Comparison of ENCODE assay signal across 2 cellular contexts in the genomic region with DNA sequence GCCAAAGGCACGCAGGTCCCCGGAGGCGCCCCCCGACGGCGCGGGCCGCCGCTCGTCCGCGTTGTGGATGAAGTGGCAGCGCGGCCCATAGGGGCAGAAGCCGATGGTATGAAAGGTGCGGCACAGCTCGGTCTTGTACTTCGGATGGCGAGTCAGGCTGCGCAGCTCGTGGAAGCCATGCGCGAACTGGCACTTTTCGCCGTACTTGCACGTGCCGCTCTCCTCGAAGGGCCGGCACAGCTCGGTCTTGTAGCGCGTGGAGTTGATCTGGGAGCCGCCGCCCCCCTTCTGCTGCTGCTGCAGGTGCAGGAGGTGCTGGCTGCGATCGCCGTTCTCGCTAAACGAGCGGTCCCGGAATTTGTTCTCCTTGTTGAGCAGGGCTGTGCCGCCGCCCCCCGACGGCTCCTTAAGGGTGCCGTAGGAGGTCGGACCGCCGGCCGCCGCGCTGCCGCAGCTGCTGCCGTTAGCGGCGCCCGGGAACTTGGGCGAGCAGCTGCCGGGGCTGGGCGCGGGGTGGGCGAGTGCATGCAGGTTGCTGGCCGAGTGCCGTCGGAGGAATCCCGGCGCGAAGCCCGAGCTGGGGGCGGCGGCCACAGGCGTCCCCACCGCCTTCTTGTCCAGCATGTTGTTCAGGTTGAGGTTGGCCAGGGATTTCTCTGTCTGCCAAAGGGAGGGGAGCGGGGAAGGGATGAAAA.
TF ChIP-seq lines count a peak whose summit lies in the region.

No MANE protein-coding gene starts in this region.

TF ChIP-seq in WTC11, 78 proteins besides CTCF, POLR2A, EP300 and RAD21 (continued from another document and continues in another):
- TF ChIP-seq AFF4 (CRISPR knock-in tag; IDR thresholded peaks at IDR 0.05; ENCODE audit: borderline replicate concordance) (no peak), CDX4 (CRISPR knock-in tag; IDR thresholded peaks at IDR 0.05; ENCODE audit: borderline replicate concordance) (no peak), ZBTB21 (CRISPR knock-in tag; IDR thresholded peaks at IDR 0.05; ENCODE audit: borderline replicate concordance) (no peak), ZNF671 (CRISPR knock-in tag; IDR thresholded peaks at IDR 0.05) (no peak), NFATC4 (CRISPR knock-in tag; IDR thresholded peaks at IDR 0.05) (no peak), ZNF219 (CRISPR knock-in tag; IDR thresholded peaks at IDR 0.05; ENCODE audit: borderline replicate concordance) (no peak), TP53 (CRISPR knock-in tag; IDR thresholded peaks at IDR 0.05) (0 out of 2 replicates have a peak, but pooled peaks have one; percentile 6), ELF4 (CRISPR knock-in tag; IDR thresholded peaks at IDR 0.05; ENCODE audit: low read depth) (no peak)
- TF ChIP-seq, protein P1, sequence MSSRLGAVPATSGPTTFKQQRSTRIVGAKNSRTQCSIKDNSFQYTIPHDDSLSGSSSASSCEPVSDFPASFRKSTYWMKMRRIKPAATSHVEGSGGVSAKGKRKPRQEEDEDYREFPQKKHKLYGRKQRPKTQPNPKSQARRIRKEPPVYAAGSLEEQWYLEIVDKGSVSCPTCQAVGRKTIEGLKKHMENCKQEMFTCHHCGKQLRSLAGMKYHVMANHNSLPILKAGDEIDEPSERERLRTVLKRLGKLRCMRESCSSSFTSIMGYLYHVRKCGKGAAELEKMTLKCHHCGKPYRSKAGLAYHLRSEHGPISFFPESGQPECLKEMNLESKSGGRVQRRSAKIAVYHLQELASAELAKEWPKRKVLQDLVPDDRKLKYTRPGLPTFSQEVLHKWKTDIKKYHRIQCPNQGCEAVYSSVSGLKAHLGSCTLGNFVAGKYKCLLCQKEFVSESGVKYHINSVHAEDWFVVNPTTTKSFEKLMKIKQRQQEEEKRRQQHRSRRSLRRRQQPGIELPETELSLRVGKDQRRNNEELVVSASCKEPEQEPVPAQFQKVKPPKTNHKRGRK (CRISPR knock-in tag; IDR thresholded peaks at IDR 0.05; ENCODE audit: borderline replicate concordance) = no peak
- TF ChIP-seq, protein P2, sequence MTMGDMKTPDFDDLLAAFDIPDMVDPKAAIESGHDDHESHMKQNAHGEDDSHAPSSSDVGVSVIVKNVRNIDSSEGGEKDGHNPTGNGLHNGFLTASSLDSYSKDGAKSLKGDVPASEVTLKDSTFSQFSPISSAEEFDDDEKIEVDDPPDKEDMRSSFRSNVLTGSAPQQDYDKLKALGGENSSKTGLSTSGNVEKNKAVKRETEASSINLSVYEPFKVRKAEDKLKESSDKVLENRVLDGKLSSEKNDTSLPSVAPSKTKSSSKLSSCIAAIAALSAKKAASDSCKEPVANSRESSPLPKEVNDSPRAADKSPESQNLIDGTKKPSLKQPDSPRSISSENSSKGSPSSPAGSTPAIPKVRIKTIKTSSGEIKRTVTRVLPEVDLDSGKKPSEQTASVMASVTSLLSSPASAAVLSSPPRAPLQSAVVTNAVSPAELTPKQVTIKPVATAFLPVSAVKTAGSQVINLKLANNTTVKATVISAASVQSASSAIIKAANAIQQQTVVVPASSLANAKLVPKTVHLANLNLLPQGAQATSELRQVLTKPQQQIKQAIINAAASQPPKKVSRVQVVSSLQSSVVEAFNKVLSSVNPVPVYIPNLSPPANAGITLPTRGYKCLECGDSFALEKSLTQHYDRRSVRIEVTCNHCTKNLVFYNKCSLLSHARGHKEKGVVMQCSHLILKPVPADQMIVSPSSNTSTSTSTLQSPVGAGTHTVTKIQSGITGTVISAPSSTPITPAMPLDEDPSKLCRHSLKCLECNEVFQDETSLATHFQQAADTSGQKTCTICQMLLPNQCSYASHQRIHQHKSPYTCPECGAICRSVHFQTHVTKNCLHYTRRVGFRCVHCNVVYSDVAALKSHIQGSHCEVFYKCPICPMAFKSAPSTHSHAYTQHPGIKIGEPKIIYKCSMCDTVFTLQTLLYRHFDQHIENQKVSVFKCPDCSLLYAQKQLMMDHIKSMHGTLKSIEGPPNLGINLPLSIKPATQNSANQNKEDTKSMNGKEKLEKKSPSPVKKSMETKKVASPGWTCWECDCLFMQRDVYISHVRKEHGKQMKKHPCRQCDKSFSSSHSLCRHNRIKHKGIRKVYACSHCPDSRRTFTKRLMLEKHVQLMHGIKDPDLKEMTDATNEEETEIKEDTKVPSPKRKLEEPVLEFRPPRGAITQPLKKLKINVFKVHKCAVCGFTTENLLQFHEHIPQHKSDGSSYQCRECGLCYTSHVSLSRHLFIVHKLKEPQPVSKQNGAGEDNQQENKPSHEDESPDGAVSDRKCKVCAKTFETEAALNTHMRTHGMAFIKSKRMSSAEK (CRISPR knock-in tag; IDR thresholded peaks at IDR 0.05; ENCODE audit: borderline replicate concordance) = no peak
- TF ChIP-seq, protein P3, sequence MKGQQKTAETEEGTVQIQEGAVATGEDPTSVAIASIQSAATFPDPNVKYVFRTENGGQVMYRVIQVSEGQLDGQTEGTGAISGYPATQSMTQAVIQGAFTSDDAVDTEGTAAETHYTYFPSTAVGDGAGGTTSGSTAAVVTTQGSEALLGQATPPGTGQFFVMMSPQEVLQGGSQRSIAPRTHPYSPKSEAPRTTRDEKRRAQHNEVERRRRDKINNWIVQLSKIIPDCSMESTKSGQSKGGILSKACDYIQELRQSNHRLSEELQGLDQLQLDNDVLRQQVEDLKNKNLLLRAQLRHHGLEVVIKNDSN (CRISPR knock-in tag; IDR thresholded peaks at IDR 0.05) = 0 out of 2 replicates have a peak, but pooled peaks have one; percentile 59

TF ChIP-seq in HepG2, 621 proteins besides CTCF, POLR2A, EP300 and RAD21 (continued from another document and continues in another):
- TF ChIP-seq, protein P4, sequence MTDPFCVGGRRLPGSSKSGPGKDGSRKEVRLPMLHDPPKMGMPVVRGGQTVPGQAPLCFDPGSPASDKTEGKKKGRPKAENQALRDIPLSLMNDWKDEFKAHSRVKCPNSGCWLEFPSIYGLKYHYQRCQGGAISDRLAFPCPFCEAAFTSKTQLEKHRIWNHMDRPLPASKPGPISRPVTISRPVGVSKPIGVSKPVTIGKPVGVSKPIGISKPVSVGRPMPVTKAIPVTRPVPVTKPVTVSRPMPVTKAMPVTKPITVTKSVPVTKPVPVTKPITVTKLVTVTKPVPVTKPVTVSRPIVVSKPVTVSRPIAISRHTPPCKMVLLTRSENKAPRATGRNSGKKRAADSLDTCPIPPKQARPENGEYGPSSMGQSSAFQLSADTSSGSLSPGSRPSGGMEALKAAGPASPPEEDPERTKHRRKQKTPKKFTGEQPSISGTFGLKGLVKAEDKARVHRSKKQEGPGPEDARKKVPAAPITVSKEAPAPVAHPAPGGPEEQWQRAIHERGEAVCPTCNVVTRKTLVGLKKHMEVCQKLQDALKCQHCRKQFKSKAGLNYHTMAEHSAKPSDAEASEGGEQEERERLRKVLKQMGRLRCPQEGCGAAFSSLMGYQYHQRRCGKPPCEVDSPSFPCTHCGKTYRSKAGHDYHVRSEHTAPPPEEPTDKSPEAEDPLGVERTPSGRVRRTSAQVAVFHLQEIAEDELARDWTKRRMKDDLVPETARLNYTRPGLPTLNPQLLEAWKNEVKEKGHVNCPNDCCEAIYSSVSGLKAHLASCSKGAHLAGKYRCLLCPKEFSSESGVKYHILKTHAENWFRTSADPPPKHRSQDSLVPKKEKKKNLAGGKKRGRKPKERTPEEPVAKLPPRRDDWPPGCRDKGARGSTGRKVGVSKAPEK (CRISPR knock-in tag; IDR thresholded peaks at IDR 0.05; ENCODE audit: borderline replicate concordance) = no peak
- TF ChIP-seq, protein P5, sequence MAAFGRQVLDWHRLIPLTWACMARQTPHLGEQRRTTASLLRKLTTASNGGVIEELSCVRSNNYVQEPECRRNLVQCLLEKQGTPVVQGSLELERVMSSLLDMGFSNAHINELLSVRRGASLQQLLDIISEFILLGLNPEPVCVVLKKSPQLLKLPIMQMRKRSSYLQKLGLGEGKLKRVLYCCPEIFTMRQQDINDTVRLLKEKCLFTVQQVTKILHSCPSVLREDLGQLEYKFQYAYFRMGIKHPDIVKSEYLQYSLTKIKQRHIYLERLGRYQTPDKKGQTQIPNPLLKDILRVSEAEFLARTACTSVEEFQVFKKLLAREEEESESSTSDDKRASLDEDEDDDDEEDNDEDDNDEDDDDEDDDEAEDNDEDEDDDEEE (CRISPR knock-in tag; IDR thresholded peaks at IDR 0.05) = peak; percentile 84; the same call in 1 of the 2 replicates
- peak; percentile 45; the same call in 1 of the 2 replicates for TF ChIP-seq ZNF607 (CRISPR knock-in tag; IDR thresholded peaks at IDR 0.05; ENCODE audit: borderline replicate concordance)
- TF ChIP-seq ZNF672 (CRISPR knock-in tag; IDR thresholded peaks at IDR 0.05) = peak; percentile 81
- 0 out of 2 replicates have a peak, but pooled peaks have one; percentile 29 for TF ChIP-seq ZNF878 (CRISPR knock-in tag; IDR thresholded peaks at IDR 0.05)
- TF ChIP-seq POLR2AphosphoS5 (IDR thresholded peaks at IDR 0.05; ENCODE audit: low read depth, low read length) = peak; percentile 24
- TF ChIP-seq HES4 (CRISPR knock-in tag; IDR thresholded peaks at IDR 0.05; ENCODE audit: borderline replicate concordance) = peak; percentile 89
- TF ChIP-seq, protein P6, sequence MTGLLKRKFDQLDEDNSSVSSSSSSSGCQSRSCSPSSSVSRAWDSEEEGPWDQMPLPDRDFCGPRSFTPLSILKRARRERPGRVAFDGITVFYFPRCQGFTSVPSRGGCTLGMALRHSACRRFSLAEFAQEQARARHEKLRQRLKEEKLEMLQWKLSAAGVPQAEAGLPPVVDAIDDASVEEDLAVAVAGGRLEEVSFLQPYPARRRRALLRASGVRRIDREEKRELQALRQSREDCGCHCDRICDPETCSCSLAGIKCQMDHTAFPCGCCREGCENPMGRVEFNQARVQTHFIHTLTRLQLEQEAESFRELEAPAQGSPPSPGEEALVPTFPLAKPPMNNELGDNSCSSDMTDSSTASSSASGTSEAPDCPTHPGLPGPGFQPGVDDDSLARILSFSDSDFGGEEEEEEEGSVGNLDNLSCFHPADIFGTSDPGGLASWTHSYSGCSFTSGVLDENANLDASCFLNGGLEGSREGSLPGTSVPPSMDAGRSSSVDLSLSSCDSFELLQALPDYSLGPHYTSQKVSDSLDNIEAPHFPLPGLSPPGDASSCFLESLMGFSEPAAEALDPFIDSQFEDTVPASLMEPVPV (CRISPR knock-in tag; IDR thresholded peaks at IDR 0.05) = peak; percentile 99
- TF ChIP-seq TARDBP (CRISPR knock-in tag; IDR thresholded peaks at IDR 0.05) = peak; percentile 64; the same call in 1 of the 2 replicates
- no peak; the same call in 1 of the 2 replicates for TF ChIP-seq MYPOP (CRISPR knock-in tag; IDR thresholded peaks at IDR 0.05)
- TF ChIP-seq HNRNPLL (IDR thresholded peaks at IDR 0.05; ENCODE audit: low read depth, low read length, poor library complexity, severe bottlenecking) = peak; percentile 53
- peak; percentile 92 for TF ChIP-seq AGO2 (optimal IDR thresholded peaks at IDR 0.05; ENCODE audit: low read depth, low read length)
- no peak for TF ChIP-seq ZFP90 (CRISPR knock-in tag; IDR thresholded peaks at IDR 0.05; ENCODE audit: borderline replicate concordance)
- TF ChIP-seq ZNF34 (CRISPR knock-in tag; IDR thresholded peaks at IDR 0.05; ENCODE audit: borderline replicate concordance) = no peak; the same call in 1 of the 2 replicates
- TF ChIP-seq FOXP4 (CRISPR knock-in tag; IDR thresholded peaks at IDR 0.05) = no peak; the same call in 1 of the 2 replicates
- TF ChIP-seq RBM39 (IDR thresholded peaks at IDR 0.05; ENCODE audit: low read depth, low read length, poor library complexity, severe bottlenecking) = peak; percentile 32
- TF ChIP-seq NRL (CRISPR knock-in tag; IDR thresholded peaks at IDR 0.05; ENCODE audit: borderline replicate concordance) = peak; percentile 90
- peak; percentile 94; the same call in 1 of the 2 replicates for TF ChIP-seq ZNF354B (CRISPR knock-in tag; IDR thresholded peaks at IDR 0.05)
- no peak for TF ChIP-seq ATF7 (IDR thresholded peaks at IDR 0.05)
- no peak; the same call in 1 of the 2 replicates for TF ChIP-seq ATF7 (CRISPR knock-in tag; IDR thresholded peaks at IDR 0.05)
- peak; percentile 90 for TF ChIP-seq TOPORS (CRISPR knock-in tag; IDR thresholded peaks at IDR 0.05)
- TF ChIP-seq FOXM1 (CRISPR knock-in tag; IDR thresholded peaks at IDR 0.05) = peak; percentile 25; the same call in 1 of the 2 replicates
- peak; percentile 82; the same call in 1 of the 2 replicates for TF ChIP-seq ZNF782 (CRISPR knock-in tag; IDR thresholded peaks at IDR 0.05; ENCODE audit: borderline replicate concordance)
- peak; percentile 52; the same call in 1 of the 2 replicates for TF ChIP-seq ATF7-NPFF (CRISPR knock-in tag; IDR thresholded peaks at IDR 0.05; ENCODE audit: low read depth)
- TF ChIP-seq ZBTB49 (CRISPR knock-in tag; IDR thresholded peaks at IDR 0.05; ENCODE audit: borderline replicate concordance) = no peak
